Comparison of ENCODE assay signal across 11 cellular contexts in the genomic region with DNA sequence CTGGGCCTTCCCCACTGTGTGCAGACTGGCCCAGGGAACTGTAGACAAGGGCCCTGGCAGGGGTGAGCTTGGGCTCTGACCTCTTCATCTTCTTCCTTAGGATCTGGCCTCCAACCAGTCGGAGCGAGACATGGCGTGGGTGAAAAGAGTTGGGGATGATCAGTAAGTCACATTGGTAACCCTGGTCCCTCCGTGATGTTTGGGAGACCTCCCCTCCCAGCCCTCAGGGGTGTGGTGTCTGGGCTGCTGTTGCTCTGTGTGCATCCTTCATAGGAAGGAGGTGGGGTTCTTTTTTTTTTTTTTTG. TPM values are rescaled to one million over a fixed set of nuclear protein-coding genes. Genes with fewer than 3 reads are reported as not detected.
"Had no signal": no experiment of that assay in that cellular context is flagged by ENCODE, and none has a peak within 500 bp of the region (broad histone marks: within the 10 kb centered on the region; RNA-seq: fewer than 3 reads in every experiment).

No MANE protein-coding gene starts in this region.

- H3K4me3 ChIP-seq: heart left ventricle, left lung, ovary, vagina had no signal

- H3K9me3 ChIP-seq: heart left ventricle, left lung, ovary, vagina had no signal

- DNase-seq: foreskin melanocyte had no signal

- H3K36me3 ChIP-seq: ovary had no signal

- H3K27me3 Mint-ChIP-seq: memory B cell, T-cell had no signal

- H3K27ac ChIP-seq: left lung, ovary, vagina had no signal

- H3K36me3 Mint-ChIP-seq: memory B cell, T-cell had no signal

- ATAC-seq: heart left ventricle had no signal

- H3K4me3 Mint-ChIP-seq: memory B cell had no signal

- H3K27me3 ChIP-seq: heart left ventricle, left lung, ovary, vagina had no signal

- H3K27ac Mint-ChIP-seq: memory B cell had no signal

- H3K9me3 Mint-ChIP-seq: memory B cell, T-cell had no signal

RNA-seq across cellular contexts. Expression of gene TBX21, which starts 33.5 kb away (rescaled TPM):
- total RNA-seq: astrocyte, SK-MEL-5 had no signal
- polyA plus RNA-seq: keratinocyte, neural cell had no signal
